Comparison of ENCODE assay signal across 16 cellular contexts in the genomic region with DNA sequence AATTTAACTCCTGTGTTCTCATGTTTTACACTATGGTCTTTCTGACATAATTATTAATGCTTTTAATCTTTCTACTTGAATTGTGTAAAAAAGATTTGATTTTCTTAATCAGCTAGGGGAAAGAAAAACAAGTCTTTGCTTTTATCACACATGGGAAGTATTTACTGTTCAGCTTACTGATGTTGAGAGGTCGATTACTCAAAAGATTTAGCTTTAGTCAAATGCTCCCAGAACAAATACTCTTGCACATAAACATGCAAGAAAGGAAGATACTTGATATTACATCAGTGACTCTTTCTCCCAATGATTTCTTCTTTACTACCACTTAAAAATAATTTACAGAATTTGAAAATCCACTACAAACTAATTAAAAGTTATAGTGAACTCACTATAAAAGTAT.
DNase-seq lines count a peak whose midpoint lies in the region; ATAC-seq, FAIRE-seq and TF ChIP-seq lines count a peak whose summit lies in the region.
"Had no signal": no experiment of that assay in that cellular context is flagged by ENCODE, and none has a peak within 500 bp of the region (broad histone marks: within the 10 kb centered on the region; RNA-seq: fewer than 3 reads in every experiment).

No MANE protein-coding gene starts in this region.

- H2BK5ac ChIP-seq in IMR-90 (ENCODE audit: low read depth, low read length, poor library complexity, severe bottlenecking) = peak overlapping the region; percentile 98

- no peak overlapping the region for H3K4me3 ChIP-seq in IMR-90 (ENCODE audit: insufficient read depth, low read depth, low read length)
- H3K4me3 ChIP-seq in astrocyte of the spinal cord (ENCODE audit: low read depth, low read length) = no peak overlapping the region
- no peak overlapping the region for H3K4me3 ChIP-seq in mammary epithelial cell (replicated peaks in 1 of 3; ENCODE audit: insufficient read depth in 1 of 3, low read depth in 2 of 3, low read length in 3 of 3)

- no peak for TF ChIP-seq POLR2A in IMR-90 (IDR thresholded peaks at IDR 0.05; ENCODE audit: low read depth, low read length)

- peak overlapping the region; percentile 26 to 31; a peak in 2 of 4 replicates for H4K8ac ChIP-seq in IMR-90 (ENCODE audit: low read depth in 2 of 2, low read length in 2 of 2)

- H3K18ac ChIP-seq in IMR-90 (ENCODE audit: low read depth, low read length) = no peak overlapping the region

- peak overlapping the region; percentile 4; the same call in 1 of the 2 replicates for H2BK20ac ChIP-seq in IMR-90 (ENCODE audit: low read depth, low read length)

- H3K9ac ChIP-seq in IMR-90 (ENCODE audit: low read depth, low read length) (no peak overlapping the region; the same call in 1 of the 2 replicates), mammary epithelial cell (ENCODE audit: insufficient read depth, low read length) (no peak overlapping the region)

- no peak for TF ChIP-seq RAD21 in IMR-90 (IDR thresholded peaks at IDR 0.05; ENCODE audit: low read length)

- H3K14ac ChIP-seq in IMR-90 (replicated peaks; ENCODE audit: low read depth, low read length) = no peak overlapping the region

- intact Hi-C loops in IMR-90 (cut with micrococcal nuclease) (no loop called here), mammary epithelial cell (cut with micrococcal nuclease) (no loop called here)

- H3K9me3 ChIP-seq in IMR-90 (ENCODE audit: control insufficient read depth, insufficient read depth, low read length) (no peaks in the 10 kb centered on the region), mammary epithelial cell (replicated peaks; ENCODE audit: insufficient read depth, low read length) (no peaks in the 10 kb centered on the region)

- H3K4me2 ChIP-seq in IMR-90 (ENCODE audit: low read depth, low read length) (no peak overlapping the region), mammary epithelial cell (ENCODE audit: insufficient read depth, low read depth, low read length) (no peak overlapping the region)

- no peak overlapping the region for H2AK9ac ChIP-seq in IMR-90 (replicated peaks; ENCODE audit: low read depth, low read length, poor library complexity)

- POLR2A ChIA-PET in IMR-90 (lab: Charles Lee; ENCODE audit: unreplicated experiment) = interaction anchor here (0.6 kb wide), 1 partner anchor 1520 kb away, joined by 9 read pairs; no protein-coding TSS in a partner anchor

- H4K91ac ChIP-seq in IMR-90 (ENCODE audit: insufficient read depth, low read depth, low read length) = peak overlapping the region; percentile 51; the same call in 1 of the 2 replicates

- H3K36me3 ChIP-seq in IMR-90 (ENCODE audit: control insufficient read depth, insufficient read depth, low read length) (no peaks in the 10 kb centered on the region), mammary epithelial cell (ENCODE audit: insufficient read depth, low read length) (no peaks in the 10 kb centered on the region)

- H3K23ac ChIP-seq in IMR-90 (ENCODE audit: low read depth, low read length) = peak overlapping the region; percentile 64; the same call in 1 of the 2 replicates

- H3K4me1 ChIP-seq in IMR-90 (ENCODE audit: control insufficient read depth, insufficient read depth, low read length) (no peaks in the 10 kb centered on the region), mammary epithelial cell (ENCODE audit: insufficient read depth, low read length) (no peaks in the 10 kb centered on the region)

- ATAC-seq in IMR-90 (ENCODE audit: low read depth) = peak; percentile 56

- H4K20me1 ChIP-seq in IMR-90 (ENCODE audit: insufficient read depth, low read length) (no peaks in the 10 kb centered on the region), mammary epithelial cell (ENCODE audit: insufficient read depth, low read length) (no peaks in the 10 kb centered on the region)

- H3K27ac ChIP-seq in IMR-90 (ENCODE audit: insufficient read depth, low read length) = peak overlapping the region; percentile 74; the same call in 1 of the 2 replicates
- no peak overlapping the region for H3K27ac ChIP-seq in mammary epithelial cell (ENCODE audit: insufficient read depth, low read depth, low read length)

- peak overlapping the region; percentile 61; the same call in 1 of the 3 replicates for H2BK15ac ChIP-seq in IMR-90 (ENCODE audit: low read depth, low read length)

- DNase-seq in ELR (ENCODE audit: low read depth) (peak; percentile 17), IMR-90 (peak; percentile 65), astrocyte of the spinal cord (ENCODE audit: low read depth, low spot score) (peak; percentile 31), fibroblast of peridontal ligament (ENCODE audit: extremely low read depth) (peak; percentile 48), HTR-8/SVneo (ENCODE audit: insufficient read length, low spot score) (no peak), ureter (ENCODE audit: low spot score) (no peak), mammary epithelial cell (no peak), NOMO-1 (lab: John Stamatoyannopoulos, UW; ENCODE audit: unreplicated experiment in 2 of 2) (no peak)
- DNase-seq: C1 segment of cervical spinal cord; CD4-positive, alpha-beta T cell; DMS153; DMS79 treated with DMSO at 0.1 percent for 48 hours; GDM1 had no signal

- no peak for FAIRE-seq in HTR-8/SVneo (lab: Jason Lieb, UNC)
- FAIRE-seq: GM12892, GM19239, H1 had no signal

- H3K4ac ChIP-seq in IMR-90 (ENCODE audit: low read depth, low read length) = no peak overlapping the region

- TF ChIP-seq CTCF in IMR-90 (conservative IDR thresholded peaks at IDR 0.05; ENCODE audit: low read depth, low read length) (no peak), astrocyte of the spinal cord (IDR thresholded peaks at IDR 0.05; ENCODE audit: low read depth, low read length) (no peak), mammary epithelial cell (conservative IDR thresholded peaks at IDR 0.05 in 1 of 2, IDR thresholded peaks at IDR 0.05 in 1 of 2; ENCODE audit: extremely low read depth in 1 of 2, insufficient read depth in 1 of 2, low read depth in 1 of 2, low read length in 2 of 2) (no peak)

- no peaks in the 10 kb centered on the region for H3K79me1 ChIP-seq in IMR-90 (ENCODE audit: low read depth in 1 of 2, low read length in 2 of 2)

- no CpG with 5 or more reads among the region's 1 CpG for WGBS in IMR-90 (ENCODE audit: extremely low coverage in 2 of 2, insufficient read length in 1 of 2), 2 experiments
- 42% methylated on average over 1 of the region's 1 CpG for WGBS in mammary epithelial cell (ENCODE audit: low coverage, missing lambda C conversion rate)

- H3K27me3 ChIP-seq in IMR-90 (ENCODE audit: control insufficient read depth, insufficient read depth, low read length) (no peaks in the 10 kb centered on the region), mammary epithelial cell (ENCODE audit: insufficient read depth, low read length) (no peaks in the 10 kb centered on the region)

- CTCF ChIA-PET in IMR-90 (lab: Yijun Ruan, JAX) (interaction anchor here (0.5 to 0.6 kb wide), 2 partner anchors 59 to 782 kb away, joined by 3 read pairs; no protein-coding TSS in a partner anchor), mammary epithelial cell (lab: Charles Lee; ENCODE audit: low non-redundant PET) (no interaction called here)

- in situ Hi-C loops in IMR-90 (cut with MboI; ENCODE audit: low sequenced_read_pairs) = no loop called here
- in situ Hi-C loops in astrocyte of the spinal cord (cut with HindIII; ENCODE audit: low sequenced_read_pairs) = no loop called here
- in situ Hi-C loops in mammary epithelial cell (cut with MboI; ENCODE audit: low sequenced_read_pairs in 2 of 2) = no loop called here

- H2AK5ac ChIP-seq in IMR-90 (ENCODE audit: low read depth, low read length) = no peak overlapping the region; the same call in 1 of the 2 replicates

- no peak overlapping the region for H4K5ac ChIP-seq in IMR-90 (ENCODE audit: low read depth, low read length)

- no peaks in the 10 kb centered on the region for H3K9me1 ChIP-seq in IMR-90 (ENCODE audit: insufficient read depth, low read length)

- peak overlapping the region; percentile 7; the same call in 1 of the 2 replicates for H2BK120ac ChIP-seq in IMR-90 (ENCODE audit: low read depth, low read length)

- no peaks in the 10 kb centered on the region for H3K79me2 ChIP-seq in mammary epithelial cell (ENCODE audit: insufficient read depth, low read length)

- H2AFZ ChIP-seq in IMR-90 (replicated peaks; ENCODE audit: low read length, poor library complexity) (no peak overlapping the region), mammary epithelial cell (ENCODE audit: low read depth, low read length) (no peak overlapping the region)

- no TSS peak for BruUV-seq in IMR-90 (replicated peaks; lab: Mats Ljungman, UMichigan)
- no TSS peak for BruUV-seq in mammary epithelial cell (replicated peaks; lab: Mats Ljungman, UMichigan)

- peak overlapping the region; percentile 51; the same call in 1 of the 2 replicates for H3K56ac ChIP-seq in IMR-90 (ENCODE audit: extremely low read depth, insufficient read depth, low read length)

- dilution Hi-C loops in IMR-90 (cut with HindIII; ENCODE audit: low sequenced_read_pairs, unreplicated experiment) = no loop called here
- dilution Hi-C loops in mammary epithelial cell (cut with HindIII; ENCODE audit: low sequenced_read_pairs) = no loop called here

TF ChIP-seq in IMR-90, 13 proteins besides CTCF, POLR2A, EP300 and RAD21 (continues in another document):
- no peak for TF ChIP-seq MXI1 (IDR thresholded peaks at IDR 0.05; ENCODE audit: borderline replicate concordance, low read depth, low read length)
- no peak for TF ChIP-seq SMC3 (IDR thresholded peaks at IDR 0.05; ENCODE audit: low read depth, low read length)
- no peak for TF ChIP-seq RCOR1 (IDR thresholded peaks at IDR 0.05; ENCODE audit: insufficient replicate concordance, low read length)
- no peak for TF ChIP-seq CHD1 (IDR thresholded peaks at IDR 0.05; ENCODE audit: low read depth, low read length)
- TF ChIP-seq FOS (IDR thresholded peaks at IDR 0.05; ENCODE audit: low read depth, low read length) = no peak
- no peak for TF ChIP-seq RFX5 (IDR thresholded peaks at IDR 0.05; ENCODE audit: low read depth, low read length)
- TF ChIP-seq, protein P1, sequence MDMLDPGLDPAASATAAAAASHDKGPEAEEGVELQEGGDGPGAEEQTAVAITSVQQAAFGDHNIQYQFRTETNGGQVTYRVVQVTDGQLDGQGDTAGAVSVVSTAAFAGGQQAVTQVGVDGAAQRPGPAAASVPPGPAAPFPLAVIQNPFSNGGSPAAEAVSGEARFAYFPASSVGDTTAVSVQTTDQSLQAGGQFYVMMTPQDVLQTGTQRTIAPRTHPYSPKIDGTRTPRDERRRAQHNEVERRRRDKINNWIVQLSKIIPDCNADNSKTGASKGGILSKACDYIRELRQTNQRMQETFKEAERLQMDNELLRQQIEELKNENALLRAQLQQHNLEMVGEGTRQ (IDR thresholded peaks at IDR 0.05; ENCODE audit: low read depth, low read length) = no peak
- TF ChIP-seq BHLHE40 (IDR thresholded peaks at IDR 0.05; ENCODE audit: low read depth, low read length) = no peak
- TF ChIP-seq MAFK (IDR thresholded peaks at IDR 0.05; ENCODE audit: low read depth, low read length) = no peak
- no peak for TF ChIP-seq CEBPB (IDR thresholded peaks at IDR 0.05; ENCODE audit: low read depth, low read length)

Comparison
In these comparisons a context has a peak if more than half of its experiments do, and no peak if none do; other contexts are left out.
1. DNase-seq: peak in ELR (single experiment), IMR-90 (single experiment), astrocyte of the spinal cord (single experiment) and fibroblast of peridontal ligament (single experiment); none in HTR-8/SVneo (single experiment), ureter (single experiment), mammary epithelial cell (single experiment) and NOMO-1 (0 of 2).